ENCODE assay signal across 2 cellular contexts in the genomic region with DNA sequence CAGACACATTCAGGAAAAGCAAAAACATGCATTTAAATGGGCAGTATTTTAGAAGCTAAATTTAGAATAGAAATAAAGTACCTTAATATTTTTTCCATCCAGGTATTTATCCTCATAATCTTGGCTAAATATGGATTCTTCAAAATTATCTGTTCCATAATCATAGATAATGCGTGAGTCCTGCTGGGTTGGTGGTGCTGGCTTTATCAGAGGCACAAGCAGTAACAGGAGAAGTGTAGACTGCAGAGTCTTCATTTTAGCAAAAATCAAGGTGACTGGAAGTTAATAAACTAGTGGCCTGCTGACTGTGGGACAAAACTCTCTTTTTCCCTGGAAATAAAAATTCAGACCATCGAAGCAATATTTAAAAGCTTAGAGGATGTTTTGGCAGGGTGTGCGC.
TF ChIP-seq lines count a peak whose summit lies in the region.

No MANE protein-coding gene starts in this region.

TF ChIP-seq in HEK293, 187 proteins besides CTCF, POLR2A, EP300 and RAD21:
- TF ChIP-seq PRDM2 (tag by site-specific recombination; IDR thresholded peaks at IDR 0.05; ENCODE audit: borderline replicate concordance) (no peak), ZNF10 (tag by site-specific recombination; IDR thresholded peaks at IDR 0.05) (peak; percentile 75; the same call in 1 of the 2 replicates)
TF ChIP-seq in HEK293: peak in this region for 1.

TF ChIP-seq in K562, 482 proteins besides CTCF, POLR2A, EP300 and RAD21:
- TF ChIP-seq, protein P1, sequence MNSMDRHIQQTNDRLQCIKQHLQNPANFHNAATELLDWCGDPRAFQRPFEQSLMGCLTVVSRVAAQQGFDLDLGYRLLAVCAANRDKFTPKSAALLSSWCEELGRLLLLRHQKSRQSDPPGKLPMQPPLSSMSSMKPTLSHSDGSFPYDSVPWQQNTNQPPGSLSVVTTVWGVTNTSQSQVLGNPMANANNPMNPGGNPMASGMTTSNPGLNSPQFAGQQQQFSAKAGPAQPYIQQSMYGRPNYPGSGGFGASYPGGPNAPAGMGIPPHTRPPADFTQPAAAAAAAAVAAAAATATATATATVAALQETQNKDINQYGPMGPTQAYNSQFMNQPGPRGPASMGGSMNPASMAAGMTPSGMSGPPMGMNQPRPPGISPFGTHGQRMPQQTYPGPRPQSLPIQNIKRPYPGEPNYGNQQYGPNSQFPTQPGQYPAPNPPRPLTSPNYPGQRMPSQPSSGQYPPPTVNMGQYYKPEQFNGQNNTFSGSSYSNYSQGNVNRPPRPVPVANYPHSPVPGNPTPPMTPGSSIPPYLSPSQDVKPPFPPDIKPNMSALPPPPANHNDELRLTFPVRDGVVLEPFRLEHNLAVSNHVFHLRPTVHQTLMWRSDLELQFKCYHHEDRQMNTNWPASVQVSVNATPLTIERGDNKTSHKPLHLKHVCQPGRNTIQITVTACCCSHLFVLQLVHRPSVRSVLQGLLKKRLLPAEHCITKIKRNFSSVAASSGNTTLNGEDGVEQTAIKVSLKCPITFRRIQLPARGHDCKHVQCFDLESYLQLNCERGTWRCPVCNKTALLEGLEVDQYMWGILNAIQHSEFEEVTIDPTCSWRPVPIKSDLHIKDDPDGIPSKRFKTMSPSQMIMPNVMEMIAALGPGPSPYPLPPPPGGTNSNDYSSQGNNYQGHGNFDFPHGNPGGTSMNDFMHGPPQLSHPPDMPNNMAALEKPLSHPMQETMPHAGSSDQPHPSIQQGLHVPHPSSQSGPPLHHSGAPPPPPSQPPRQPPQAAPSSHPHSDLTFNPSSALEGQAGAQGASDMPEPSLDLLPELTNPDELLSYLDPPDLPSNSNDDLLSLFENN (IDR thresholded peaks at IDR 0.05; ENCODE audit: low read depth in 2 of 2, low read length in 2 of 2), result no peak
- peak; percentile 68; the same call in 1 of the 2 replicates for TF ChIP-seq ZNF134 (CRISPR knock-in tag; conservative IDR thresholded peaks at IDR 0.05)
